In the genomic region with DNA sequence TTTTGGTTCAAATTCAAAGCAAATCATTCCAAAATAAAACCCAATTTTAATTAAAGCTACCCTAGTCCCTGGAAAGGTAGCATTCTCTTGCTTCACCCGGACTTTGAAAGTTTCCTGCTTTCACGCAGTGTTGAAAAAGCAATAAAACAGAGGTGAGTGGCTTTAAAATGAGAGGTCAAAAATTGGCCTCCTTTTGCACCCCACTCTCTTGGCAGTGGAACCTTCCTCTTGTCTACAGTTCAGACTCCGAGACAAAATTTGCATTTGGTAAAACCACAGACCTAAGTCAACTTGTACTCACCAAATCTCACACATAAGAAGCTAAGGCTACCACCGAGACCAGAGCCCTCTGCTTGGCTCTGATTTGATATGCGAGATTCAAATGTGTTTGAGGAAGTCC, we compare ENCODE assay signal across 18 cellular contexts.
DNase-seq lines count a peak whose midpoint lies in the region; ATAC-seq, FAIRE-seq and TF ChIP-seq lines count a peak whose summit lies in the region.
"Had no signal": no experiment of that assay in that cellular context is flagged by ENCODE, and none has a peak within 500 bp of the region (broad histone marks: within the 10 kb centered on the region; RNA-seq: fewer than 3 reads in every experiment).

No MANE protein-coding gene starts in this region.

- DNase-seq in GM12891 (ENCODE audit: insufficient read length, low spot score), result no peak
- peak; percentile 43 for DNase-seq in NAMALWA (ENCODE audit: low spot score)
- DNase-seq in nucleus accumbens (lab: John Stamatoyannopoulos, UW), result no peak
- no peak for DNase-seq in naive thymus-derived CD4-positive, alpha-beta T cell
- no peak for DNase-seq in HuH-7 (ENCODE audit: low spot score)
- DNase-seq in stimulated activated CD4-positive, alpha-beta T cell treated with anti-CD3 and anti-CD28 coated beads, Interleukin-2, amount 100 ng/mL, for 24 hours, result no peak
- DNase-seq: activated CD4-positive, CD25-positive, alpha-beta regulatory T cell treated with anti-CD3 and anti-CD28 coated beads, Interleukin-2, amount 50 U/mL, for 72 hours; activated T-cell treated with anti-CD3 and anti-CD28 coated beads, Interleukin-2, amount 50 U/mL, for 48 hours; amniotic stem cell; IMR-90; NCI-H146; posterior cingulate gyrus; SK-N-SH; uterus had no signal

- intact Hi-C loops in naive thymus-derived CD4-positive, alpha-beta T cell (cut with micrococcal nuclease), result no loop called here

- POLR2A ChIA-PET in naive thymus-derived CD4-positive, alpha-beta T cell (lab: Charles Lee), result no interaction called here

- peak; percentile 97 for ATAC-seq in GM19395 (IDR thresholded peaks at IDR 0.05; ENCODE audit: unreplicated experiment)
- peak; percentile 73 for ATAC-seq in HG02938 (IDR thresholded peaks at IDR 0.05; ENCODE audit: unreplicated experiment)
- no peak for ATAC-seq in naive thymus-derived CD4-positive, alpha-beta T cell

- no peaks in the 10 kb centered on the region for H3K27me3 ChIP-seq in naive thymus-derived CD4-positive, alpha-beta T cell (ENCODE audit: control insufficient read depth in 2 of 2, insufficient read depth in 2 of 2, low read length in 2 of 2)
- H3K27me3 ChIP-seq: uterus had no signal

- no peaks in the 10 kb centered on the region for H3K4me1 ChIP-seq in naive thymus-derived CD4-positive, alpha-beta T cell (ENCODE audit: control insufficient read depth in 2 of 2, insufficient read depth in 2 of 2, low read length in 2 of 2)
- H3K4me1 ChIP-seq: uterus had no signal

- peaks cover 0 to 32% (median under 1%) of the 10 kb centered on the region in 5 donors for H3K36me3 Mint-ChIP-seq in naive thymus-derived CD4-positive, alpha-beta T cell
- H3K36me3 Mint-ChIP-seq: mesothelial cell of epicardium had no signal

- CTCF ChIA-PET in naive thymus-derived CD4-positive, alpha-beta T cell (lab: Charles Lee), result no interaction called here

- FAIRE-seq in GM12891 (lab: Jason Lieb, UNC), result peak; percentile 77
- FAIRE-seq: D721Med had no signal

- no peaks in the 10 kb centered on the region for H3K9me3 ChIP-seq in naive thymus-derived CD4-positive, alpha-beta T cell (ENCODE audit: control insufficient read depth in 2 of 3, low read length in 3 of 3)
- H3K9me3 ChIP-seq: SK-N-SH, uterus had no signal

- no peak overlapping the region for H3K27ac ChIP-seq in naive thymus-derived CD4-positive, alpha-beta T cell (ENCODE audit: low read depth, low read length)
- H3K27ac ChIP-seq: uterus had no signal

- H3K27me3 Mint-ChIP-seq in naive thymus-derived CD4-positive, alpha-beta T cell, result no peaks in the 10 kb centered on the region

- H3K4me3 Mint-ChIP-seq in naive thymus-derived CD4-positive, alpha-beta T cell, result no peak overlapping the region
- H3K4me3 Mint-ChIP-seq: mesothelial cell of epicardium had no signal

- TF ChIP-seq POLR2A in GM12891 (IDR thresholded peaks at IDR 0.05; ENCODE audit: low read depth, low read length), result no peak

- H3K9me3 Mint-ChIP-seq in naive thymus-derived CD4-positive, alpha-beta T cell, result peaks cover 0 to under 1% (median 0%) of the 10 kb centered on the region in 11 donors

- H3K4me1 Mint-ChIP-seq in naive thymus-derived CD4-positive, alpha-beta T cell, result peaks cover 0 to 5% (median 0%) of the 10 kb centered on the region in 7 donors

- no peak overlapping the region for H3K4me3 ChIP-seq in naive thymus-derived CD4-positive, alpha-beta T cell (ENCODE audit: low read length)
- H3K4me3 ChIP-seq: uterus had no signal

- no peaks in the 10 kb centered on the region for H3K36me3 ChIP-seq in naive thymus-derived CD4-positive, alpha-beta T cell (ENCODE audit: control insufficient read depth in 2 of 3, insufficient read depth in 3 of 3, low read length in 3 of 3)
- H3K36me3 ChIP-seq: uterus had no signal

- no peak overlapping the region for H3K27ac Mint-ChIP-seq in naive thymus-derived CD4-positive, alpha-beta T cell
- H3K27ac Mint-ChIP-seq: mesothelial cell of epicardium had no signal

TF ChIP-seq in GM12891, 5 proteins besides CTCF, POLR2A, EP300 and RAD21:
- TF ChIP-seq POLR2AphosphoS5 (IDR thresholded peaks at IDR 0.05; ENCODE audit: low read depth, low read length) (no peak), PAX5 (IDR thresholded peaks at IDR 0.05; ENCODE audit: insufficient read depth, low read length, severe bottlenecking) (no peak), SPI1 (IDR thresholded peaks at IDR 0.05; ENCODE audit: low read depth, low read length) (no peak), TAF1 (IDR thresholded peaks at IDR 0.05; ENCODE audit: low read depth, low read length) (no peak), POU2F2 (IDR thresholded peaks at IDR 0.05; ENCODE audit: low read depth, low read length) (peak; percentile 90)
